1 cellular context compared by ENCODE assay signal in genomic region chr11:86244522-86245368, GRCh38.
TF ChIP-seq lines count a peak whose summit lies in the region.

Gene EED (plus strand): TSS chr11:86244753. CDS start chr11:86245230, 477 bp downstream.

TF ChIP-seq in H1, 55 proteins besides CTCF, POLR2A, EP300 and RAD21 (continued from another document):
- TF ChIP-seq MAFK (IDR thresholded peaks at IDR 0.05; ENCODE audit: low read depth, low read length) (no peak), POU5F1 (IDR thresholded peaks at IDR 0.05; ENCODE audit: low read depth, low read length) (no peak), CBX8 (IDR thresholded peaks at IDR 0.05; ENCODE audit: borderline replicate concordance, low read depth, low read length) (no peak), SUZ12 (IDR thresholded peaks at IDR 0.05; ENCODE audit: low read length) (no peak), YY1 (IDR thresholded peaks at IDR 0.05; ENCODE audit: low read depth, low read length) (0 out of 2 replicates have a peak, but pooled peaks have one; percentile 27), ZNF274 (IDR thresholded peaks at IDR 0.05; ENCODE audit: borderline replicate concordance, extremely low read depth, low read length) (no peak), CHD7 (IDR thresholded peaks at IDR 0.05; ENCODE audit: insufficient replicate concordance, low read length) (no peak), ATF3 (IDR thresholded peaks at IDR 0.05; ENCODE audit: insufficient read depth, low read depth, low read length) (peak; percentile 86), KDM5A (IDR thresholded peaks at IDR 0.05; ENCODE audit: low read length) (no peak), SAP30 (IDR thresholded peaks at IDR 0.05; ENCODE audit: insufficient read depth, insufficient replicate concordance, low read length) (no peak), NANOG (IDR thresholded peaks at IDR 0.05; ENCODE audit: insufficient read depth, low read depth, low read length, poor library complexity, severe bottlenecking) (no peak), SIX5 (IDR thresholded peaks at IDR 0.05; ENCODE audit: low read depth, low read length) (peak; percentile 43), NRF1 (IDR thresholded peaks at IDR 0.05; ENCODE audit: low read depth, low read length) (peak; percentile 93; the same call in 1 of the 2 replicates), JUN (IDR thresholded peaks at IDR 0.05; ENCODE audit: low read depth, low read length) (no peak), TAF7 (optimal IDR thresholded peaks at IDR 0.05; ENCODE audit: borderline replicate concordance, low read depth, low read length) (peak; percentile 95), BRCA1 (IDR thresholded peaks at IDR 0.05; ENCODE audit: low read depth, low read length) (peak; percentile 29; the same call in 1 of the 2 replicates), BCL11A (IDR thresholded peaks at IDR 0.05; ENCODE audit: low read depth in 2 of 2, low read length in 2 of 2) (no peak), SIN3A (conservative IDR thresholded peaks at IDR 0.05 in 1 of 2, IDR thresholded peaks at IDR 0.05 in 1 of 2; ENCODE audit: low read depth in 1 of 2, low read length in 2 of 2) (no peak; a peak in 1 of 4 replicates), CTBP2 (IDR thresholded peaks at IDR 0.05; ENCODE audit: borderline replicate concordance, insufficient read depth, insufficient read length, low read length) (no peak), EGR1 (IDR thresholded peaks at IDR 0.05; ENCODE audit: borderline replicate concordance, low read depth, low read length) (0 out of 2 replicates have a peak, but pooled peaks have one; percentile 56), TAF1 (IDR thresholded peaks at IDR 0.05; ENCODE audit: low read depth, low read length) (peak; percentile 95), CHD2 (IDR thresholded peaks at IDR 0.05; ENCODE audit: low read length) (peak; percentile 37; the same call in 1 of the 2 replicates), ATF2 (IDR thresholded peaks at IDR 0.05; ENCODE audit: low read length) (peak; percentile 93), SP4 (IDR thresholded peaks at IDR 0.05; ENCODE audit: low read length) (0 out of 2 replicates have a peak, but pooled peaks have one; percentile 27), CBX5 (IDR thresholded peaks at IDR 0.05; ENCODE audit: low read depth, low read length) (no peak), KDM1A (IDR thresholded peaks at IDR 0.05; ENCODE audit: borderline replicate concordance, low read length) (no peak), RXRA (IDR thresholded peaks at IDR 0.05; ENCODE audit: insufficient read depth, low read depth, low read length) (no peak), USF2 (IDR thresholded peaks at IDR 0.05; ENCODE audit: low read length) (no peak), CEBPB (IDR thresholded peaks at IDR 0.05; ENCODE audit: low read depth, low read length) (0 out of 2 replicates have a peak, but pooled peaks have one; percentile 0), E2F6 (IDR thresholded peaks at IDR 0.05) (no peak; the same call in none of the 2 replicates), KDM4A (IDR thresholded peaks at IDR 0.05; ENCODE audit: low read depth, low read length, severe bottlenecking) (no peak), CHD1 (IDR thresholded peaks at IDR 0.05; ENCODE audit: low read depth, low read length) (peak; percentile 99), TCF12 (IDR thresholded peaks at IDR 0.05; ENCODE audit: low read depth, low read length) (no peak), POLR2AphosphoS5 (IDR thresholded peaks at IDR 0.05; ENCODE audit: low read depth, low read length) (peak; percentile 95), ASH2L (IDR thresholded peaks at IDR 0.05; ENCODE audit: low read length) (peak; percentile 100), SIRT6 (IDR thresholded peaks at IDR 0.05; ENCODE audit: low read length) (no peak), HDAC2 (IDR thresholded peaks at IDR 0.05; ENCODE audit: borderline replicate concordance in 1 of 2, low read depth in 2 of 2, low read length in 2 of 2) (no peak; a peak in 1 of 4 replicates), FOSL1 (IDR thresholded peaks at IDR 0.05; ENCODE audit: insufficient read depth, low read depth, low read length) (0 out of 2 replicates have a peak, but pooled peaks have one; percentile 8), RNF2 (IDR thresholded peaks at IDR 0.05; ENCODE audit: borderline replicate concordance, low read depth, low read length, missing control alignments, poor library complexity, severe bottlenecking) (no peak), GABPA (IDR thresholded peaks at IDR 0.05; ENCODE audit: borderline replicate concordance, insufficient read depth, low read length) (no peak), CREB1 (IDR thresholded peaks at IDR 0.05) (peak; percentile 74), JUND (IDR thresholded peaks at IDR 0.05; ENCODE audit: low read length) (peak; percentile 98), BACH1 (IDR thresholded peaks at IDR 0.05; ENCODE audit: low read length) (no peak), GTF2F1 (IDR thresholded peaks at IDR 0.05; ENCODE audit: borderline replicate concordance, low read depth, low read length) (no peak; the same call in 1 of the 2 replicates), MAX (IDR thresholded peaks at IDR 0.05) (peak; percentile 35; the same call in 1 of the 2 replicates), TEAD4 (IDR thresholded peaks at IDR 0.05; ENCODE audit: low read depth, low read length) (no peak), RBBP5 (IDR thresholded peaks at IDR 0.05; ENCODE audit: borderline replicate concordance, low read depth, low read length) (peak; percentile 97; the same call in 1 of the 2 replicates), RFX5 (IDR thresholded peaks at IDR 0.05; ENCODE audit: borderline replicate concordance, low read depth, low read length) (no peak), SP1 (IDR thresholded peaks at IDR 0.05; ENCODE audit: low read depth, low read length) (peak; percentile 82), SRF (IDR thresholded peaks at IDR 0.05; ENCODE audit: low read depth, low read length) (no peak), PHF8 (conservative IDR thresholded peaks at IDR 0.05; ENCODE audit: low read depth, low read length) (peak; percentile 98), HDAC6 (IDR thresholded peaks at IDR 0.05; ENCODE audit: low read depth, low read length) (no peak), EZH2 (IDR thresholded peaks at IDR 0.05; ENCODE audit: low read depth, low read length, severe bottlenecking) (no peak)
